8 cellular contexts compared by ENCODE assay signal in the genomic region with DNA sequence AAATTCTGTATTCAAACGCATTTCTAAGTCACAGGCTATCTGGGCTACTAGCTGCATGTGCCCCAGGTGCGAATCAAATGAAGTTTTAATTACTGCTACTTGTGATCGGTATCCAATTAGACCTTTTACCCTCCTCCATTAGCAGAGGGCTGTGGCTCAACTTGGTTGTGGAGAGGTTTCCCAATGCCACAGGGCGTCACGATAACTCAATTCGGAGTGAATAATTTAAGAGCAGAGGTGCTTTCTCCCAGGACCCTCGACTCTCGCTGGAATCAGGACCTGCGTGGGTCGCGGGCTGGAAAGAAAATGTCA. TPM values are rescaled to one million over a fixed set of nuclear protein-coding genes. Genes with fewer than 3 reads are reported as not detected.
DNase-seq lines count a peak whose midpoint lies in the region; ATAC-seq and TF ChIP-seq lines count a peak whose summit lies in the region.

No MANE protein-coding gene starts in this region.

- peaks cover 57% of the 10 kb centered on the region for H3K4me1 Mint-ChIP-seq in activated T-helper 2 cell treated with anti-CD3 and anti-CD28 coated beads, Interferon-gamma antibody, Interleukin-2, Interleukin-4, amounts not matched to agents 10 μg/mL and 5 μg/mL and 100 μg/mL, durations not matched to agents 14 hours and 24 hours and 36 hours (ENCODE audit: low read depth)

- no peak for TF ChIP-seq CTCF in AG09309 (IDR thresholded peaks at IDR 0.05; ENCODE audit: control insufficient read depth, insufficient read depth, low read depth, low read length, missing control alignments)

- peaks cover 7% of the 10 kb centered on the region for H3K27me3 ChIP-seq in iPS-18a (ENCODE audit: control insufficient read depth, insufficient read depth, low read length)

- H3K9me3 ChIP-seq in iPS-18a (ENCODE audit: control insufficient read depth, low read depth, low read length), result no peaks in the 10 kb centered on the region

- ATAC-seq in GM19351 (IDR thresholded peaks at IDR 0.05; ENCODE audit: unreplicated experiment), result peak; percentile 3
- peak; percentile 35 for ATAC-seq in HG03378 (IDR thresholded peaks at IDR 0.05; ENCODE audit: unreplicated experiment)
- ATAC-seq in stimulated activated naive CD8-positive, alpha-beta T cell treated with anti-CD3 and anti-CD28 coated beads, Interleukin-15, Interleukin-2, amounts not matched to agents 100 U/mL and 50 U/mL, for 24 hours, result peak; percentile 6

- no peak overlapping the region for H3K27ac ChIP-seq in iPS-18a (ENCODE audit: low read length)

- peaks cover 10% of the 10 kb centered on the region for H3K4me1 ChIP-seq in iPS-18a (ENCODE audit: control insufficient read depth, low read depth, low read length)

- no peaks in the 10 kb centered on the region for H3K36me3 ChIP-seq in iPS-18a (ENCODE audit: control insufficient read depth, low read depth, low read length)

- peaks cover 19% of the 10 kb centered on the region for H3K36me3 Mint-ChIP-seq in activated T-helper 2 cell treated with anti-CD3 and anti-CD28 coated beads, Interferon-gamma antibody, Interleukin-2, Interleukin-4, amounts not matched to agents 10 μg/mL and 5 μg/mL and 100 μg/mL, durations not matched to agents 14 hours and 24 hours and 36 hours (ENCODE audit: low read depth)

- H3K27me3 Mint-ChIP-seq in activated T-helper 2 cell treated with anti-CD3 and anti-CD28 coated beads, Interferon-gamma antibody, Interleukin-2, Interleukin-4, amounts not matched to agents 10 μg/mL and 5 μg/mL and 100 μg/mL, durations not matched to agents 14 hours and 24 hours and 36 hours (ENCODE audit: low read depth), result no peaks in the 10 kb centered on the region

- H3K4me3 ChIP-seq in AG09309 (ENCODE audit: control insufficient read depth, low read depth, low read length), result peak overlapping the region; percentile 77
- peak overlapping the region; percentile 66 for H3K4me3 ChIP-seq in iPS-18a (ENCODE audit: low read length)

- no peak for DNase-seq in AG09309 (ENCODE audit: low read depth)
- no peak for DNase-seq in activated T-helper 2 cell treated with anti-CD3 and anti-CD28 coated beads, Interferon-gamma antibody, Interleukin-2, Interleukin-4, amounts not matched to agents 10 μg/mL and 5 μg/mL and 100 μg/mL, durations not matched to agents 14 hours and 24 hours and 36 hours (ENCODE audit: low spot score)
- no peak for DNase-seq in stimulated activated naive CD8-positive, alpha-beta T cell treated with anti-CD3 and anti-CD28 coated beads, Interleukin-15, Interleukin-2, amounts not matched to agents 100 U/mL and 50 U/mL, for 24 hours
- no peak for DNase-seq in stimulated activated CD4-positive, alpha-beta T cell treated with anti-CD3 and anti-CD28 coated beads, Interleukin-15, amount 100 ng/mL, for 24 hours
- no peak for DNase-seq in NAMALWA (ENCODE audit: low spot score)

- H3K4me3 Mint-ChIP-seq in activated T-helper 2 cell treated with anti-CD3 and anti-CD28 coated beads, Interferon-gamma antibody, Interleukin-2, Interleukin-4, amounts not matched to agents 10 μg/mL and 5 μg/mL and 100 μg/mL, durations not matched to agents 14 hours and 24 hours and 36 hours (ENCODE audit: low read depth), result peak overlapping the region; percentile 93

- no peaks in the 10 kb centered on the region for H3K9me3 Mint-ChIP-seq in activated T-helper 2 cell treated with anti-CD3 and anti-CD28 coated beads, Interferon-gamma antibody, Interleukin-2, Interleukin-4, amounts not matched to agents 10 μg/mL and 5 μg/mL and 100 μg/mL, durations not matched to agents 14 hours and 24 hours and 36 hours

- peak overlapping the region; percentile 99 for H3K27ac Mint-ChIP-seq in activated T-helper 2 cell treated with anti-CD3 and anti-CD28 coated beads, Interferon-gamma antibody, Interleukin-2, Interleukin-4, amounts not matched to agents 10 μg/mL and 5 μg/mL and 100 μg/mL, durations not matched to agents 14 hours and 24 hours and 36 hours

- peak overlapping the region; percentile 67 for H3K9ac ChIP-seq in iPS-18a (ENCODE audit: low read length)

- intact Hi-C loops in activated T-helper 2 cell treated with anti-CD3 and anti-CD28 coated beads, Interferon-gamma antibody, Interleukin-2, Interleukin-4, amounts not matched to agents 10 μg/mL and 5 μg/mL and 100 μg/mL, durations not matched to agents 14 hours and 24 hours and 36 hours (cut with micrococcal nuclease), result loop anchor here (5.0 to 10.0 kb wide), 5 partner anchors 82 to 1960 kb away; a partner anchor contains a TSS

RNA-seq across cellular contexts. Expression of a gene that starts 0.6 kb away (rescaled TPM):
- total RNA-seq in activated T-helper 2 cell treated with anti-CD3 and anti-CD28 coated beads, Interferon-gamma antibody, Interleukin-2, Interleukin-4, amounts not matched to agents 10 μg/mL and 5 μg/mL and 100 μg/mL, durations not matched to agents 14 hours and 24 hours and 36 hours, result 16.9 and 17.1 TPM in 2 replicates
